Comparison of ENCODE assay signal across 21 cellular contexts in the genomic region with DNA sequence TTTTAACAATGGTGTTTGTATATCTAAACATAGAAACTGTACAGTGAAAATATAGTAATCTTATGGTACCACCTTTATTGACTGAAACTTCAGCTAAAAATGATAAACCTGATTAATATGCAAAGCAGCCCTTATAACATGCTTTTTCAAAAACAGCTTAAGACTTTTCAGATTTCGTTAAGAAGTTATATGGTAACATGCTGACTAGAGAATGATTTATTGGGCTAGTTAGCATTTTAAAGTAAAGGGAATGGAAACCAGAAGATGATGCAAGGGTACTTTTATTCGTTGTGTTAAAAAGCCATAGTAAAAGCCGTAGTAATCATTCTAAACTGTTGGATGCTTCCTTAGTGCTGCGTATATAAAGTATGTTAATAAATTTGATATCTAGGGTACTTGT.
"Had no signal": no experiment of that assay in that cellular context is flagged by ENCODE, and none has a peak within 500 bp of the region (broad histone marks: within the 10 kb centered on the region; RNA-seq: fewer than 3 reads in every experiment).

No MANE protein-coding gene starts in this region.

- H3K27ac ChIP-seq: epithelial cell of prostate, esophagus muscularis mucosa, foreskin keratinocyte, gastroesophageal sphincter, heart left ventricle, neutrophil, pancreas, testis, tibial artery had no signal

- H3K9me3 ChIP-seq: esophagus muscularis mucosa, gastroesophageal sphincter, heart left ventricle, mucosa of descending colon, neutrophil, pancreas, testis, tibial artery had no signal

- H3K4me2 ChIP-seq: hepatocyte had no signal

- H3K36me3 ChIP-seq: esophagus muscularis mucosa, gastroesophageal sphincter, heart left ventricle, neutrophil, pancreas, tibial artery had no signal

- H3K4me1 ChIP-seq: foreskin keratinocyte, testis had no signal

- H2AFZ ChIP-seq: hepatocyte had no signal

- DNase-seq: dorsolateral prefrontal cortex; effector CD4-positive, alpha-beta T cell; endodermal cell; foreskin keratinocyte; heart left ventricle; kidney; mesenchymal stem cell; mucosa of descending colon; naive B cell; pancreas; stimulated activated CD4-positive, alpha-beta T cell treated with anti-CD3 and anti-CD28 coated beads, Interleukin-2, amount 100 ng/mL, for 24 hours; stimulated activated CD4-positive, alpha-beta T cell treated with anti-CD3 and anti-CD28 coated beads, Interleukin-4, amount 100 ng/mL, for 4 hours; stimulated activated naive CD8-positive, alpha-beta T cell treated with anti-CD3 and anti-CD28 coated beads, Interleukin-15, Interleukin-2, amounts not matched to agents 100 U/mL and 50 U/mL, for 24 hours; substantia nigra; testis; tibial artery had no signal

- H3K4me3 ChIP-seq: dorsolateral prefrontal cortex, esophagus muscularis mucosa, gastroesophageal sphincter, heart left ventricle, hepatocyte, mucosa of descending colon, pancreas, testis, tibial artery had no signal

- H3K27me3 ChIP-seq: dorsolateral prefrontal cortex, esophagus muscularis mucosa, foreskin keratinocyte, gastroesophageal sphincter, heart left ventricle, hepatocyte, neutrophil, pancreas, testis, tibial artery had no signal
